In genomic region chr3:152376351-152377183, GRCh38 we compare ENCODE assay signal across 1 cellular context.
TF ChIP-seq lines count a peak whose summit lies in the region.

No MANE protein-coding gene starts in this region.

TF ChIP-seq in K562, 482 proteins besides CTCF, POLR2A, EP300 and RAD21 (continued from another document and continues in another):
- TF ChIP-seq, protein P1, sequence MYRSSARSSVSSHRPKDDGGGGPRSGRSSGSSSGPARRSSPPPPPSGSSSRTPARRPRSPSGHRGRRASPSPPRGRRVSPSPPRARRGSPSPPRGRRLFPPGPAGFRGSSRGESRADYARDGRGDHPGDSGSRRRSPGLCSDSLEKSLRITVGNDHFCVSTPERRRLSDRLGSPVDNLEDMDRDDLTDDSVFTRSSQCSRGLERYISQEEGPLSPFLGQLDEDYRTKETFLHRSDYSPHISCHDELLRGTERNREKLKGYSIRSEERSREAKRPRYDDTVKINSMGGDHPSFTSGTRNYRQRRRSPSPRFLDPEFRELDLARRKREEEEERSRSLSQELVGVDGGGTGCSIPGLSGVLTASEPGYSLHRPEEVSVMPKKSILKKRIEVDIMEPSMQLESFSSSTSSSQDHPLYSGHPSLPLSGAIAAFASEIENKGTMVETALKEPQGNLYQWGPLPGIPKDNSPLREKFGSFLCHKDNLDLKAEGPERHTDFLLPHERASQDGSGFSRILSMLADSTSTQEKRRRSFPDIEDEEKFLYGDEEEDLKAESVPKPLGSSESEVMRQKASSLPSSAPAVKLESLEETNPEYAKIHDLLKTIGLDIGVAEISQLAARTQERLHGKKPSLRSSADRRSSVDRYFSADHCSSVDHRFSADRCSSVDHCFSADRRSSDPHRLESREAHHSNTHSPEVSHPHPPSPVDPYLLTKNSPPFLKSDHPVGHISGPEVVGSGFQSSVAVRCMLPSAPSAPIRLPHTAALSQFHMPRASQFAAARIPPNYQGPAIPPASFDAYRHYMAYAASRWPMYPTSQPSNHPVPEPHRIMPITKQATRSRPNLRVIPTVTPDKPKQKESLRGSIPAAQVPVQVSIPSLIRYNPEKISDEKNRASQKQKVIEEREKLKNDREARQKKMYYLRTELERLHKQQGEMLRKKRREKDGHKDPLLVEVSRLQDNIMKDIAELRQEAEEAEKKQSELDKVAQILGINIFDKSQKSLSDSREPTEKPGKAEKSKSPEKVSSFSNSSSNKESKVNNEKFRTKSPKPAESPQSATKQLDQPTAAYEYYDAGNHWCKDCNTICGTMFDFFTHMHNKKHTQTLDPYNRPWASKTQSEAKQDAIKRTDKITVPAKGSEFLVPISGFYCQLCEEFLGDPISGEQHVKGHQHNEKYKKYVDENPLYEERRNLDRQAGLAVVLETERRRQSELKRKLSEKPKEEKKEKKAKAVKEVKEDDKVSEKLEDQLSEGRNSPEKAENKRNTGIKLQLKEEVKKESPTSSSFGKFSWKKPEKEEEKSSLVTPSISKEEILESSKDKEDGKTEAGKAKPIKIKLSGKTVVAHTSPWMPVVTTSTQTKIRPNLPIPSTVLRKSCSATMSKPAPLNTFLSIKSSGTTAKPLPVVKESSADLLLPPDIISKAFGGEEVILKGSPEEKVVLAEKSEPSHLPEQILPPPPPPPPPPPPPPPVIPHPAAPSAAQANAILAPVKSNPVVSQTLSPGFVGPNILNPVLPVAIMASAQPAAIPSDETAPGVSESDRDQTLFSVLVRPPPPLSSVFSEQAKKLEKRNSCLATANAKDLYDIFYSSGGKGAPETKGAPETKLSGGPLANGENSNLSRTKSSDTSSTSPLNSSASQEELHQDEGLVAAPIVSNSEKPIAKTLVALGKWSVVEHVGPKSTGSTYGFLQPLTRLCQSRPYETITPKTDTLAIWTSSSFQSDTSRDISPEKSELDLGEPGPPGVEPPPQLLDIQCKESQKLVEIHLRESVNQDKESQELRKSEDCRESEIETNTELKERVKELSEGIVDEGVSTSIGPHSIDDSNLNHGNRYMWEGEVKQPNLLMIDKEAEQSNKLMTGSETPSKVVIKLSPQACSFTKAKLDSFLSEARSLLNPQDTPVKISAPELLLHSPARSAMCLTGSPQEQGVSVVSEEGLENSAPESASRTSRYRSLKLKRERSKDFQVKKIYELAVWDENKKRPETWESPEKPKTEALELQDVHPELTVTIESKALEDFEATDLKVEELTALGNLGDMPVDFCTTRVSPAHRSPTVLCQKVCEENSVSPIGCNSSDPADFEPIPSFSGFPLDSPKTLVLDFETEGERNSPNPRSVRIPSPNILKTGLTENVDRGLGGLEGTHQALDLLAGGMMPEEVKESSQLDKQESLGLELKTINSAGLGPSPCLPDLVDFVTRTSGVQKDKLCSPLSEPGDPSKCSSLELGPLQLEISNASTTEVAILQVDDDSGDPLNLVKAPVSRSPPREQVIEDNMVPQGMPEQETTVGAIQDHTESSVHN (IDR thresholded peaks at IDR 0.05; ENCODE audit: borderline replicate concordance in 1 of 2, low read depth in 1 of 2), result peak in 1 of 2 experiments; percentile 63; a peak in 1 of 4 replicates
- TF ChIP-seq TAL1 (IDR thresholded peaks at IDR 0.05), result no peak
- TF ChIP-seq GABPB2 (CRISPR knock-in tag; conservative IDR thresholded peaks at IDR 0.05), result no peak
- TF ChIP-seq NFIC (IDR thresholded peaks at IDR 0.05), result peak; percentile 70
- no peak for TF ChIP-seq CBFA2T3 (IDR thresholded peaks at IDR 0.05)
- TF ChIP-seq MECOM (CRISPR knock-in tag; IDR thresholded peaks at IDR 0.05), result no peak
- TF ChIP-seq TRIM28 (IDR thresholded peaks at IDR 0.05), result no peak
- TF ChIP-seq MAFK (IDR thresholded peaks at IDR 0.05; ENCODE audit: low read length), result 0 out of 2 replicates have a peak, but pooled peaks have one; percentile 2
- no peak for TF ChIP-seq ZNF77 (CRISPR knock-in tag; IDR thresholded peaks at IDR 0.05)
- no peak for TF ChIP-seq CGGBP1 (CRISPR knock-in tag; IDR thresholded peaks at IDR 0.05)
- TF ChIP-seq, protein P2, sequence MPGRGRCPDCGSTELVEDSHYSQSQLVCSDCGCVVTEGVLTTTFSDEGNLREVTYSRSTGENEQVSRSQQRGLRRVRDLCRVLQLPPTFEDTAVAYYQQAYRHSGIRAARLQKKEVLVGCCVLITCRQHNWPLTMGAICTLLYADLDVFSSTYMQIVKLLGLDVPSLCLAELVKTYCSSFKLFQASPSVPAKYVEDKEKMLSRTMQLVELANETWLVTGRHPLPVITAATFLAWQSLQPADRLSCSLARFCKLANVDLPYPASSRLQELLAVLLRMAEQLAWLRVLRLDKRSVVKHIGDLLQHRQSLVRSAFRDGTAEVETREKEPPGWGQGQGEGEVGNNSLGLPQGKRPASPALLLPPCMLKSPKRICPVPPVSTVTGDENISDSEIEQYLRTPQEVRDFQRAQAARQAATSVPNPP (IDR thresholded peaks at IDR 0.05; ENCODE audit: borderline replicate concordance, insufficient read depth, insufficient read length), result no peak
- TF ChIP-seq VEZF1 (CRISPR knock-in tag; IDR thresholded peaks at IDR 0.05), result no peak
- TF ChIP-seq PATZ1 (CRISPR knock-in tag; IDR thresholded peaks at IDR 0.05; ENCODE audit: borderline replicate concordance), result no peak
- no peak for TF ChIP-seq DNMT1 (IDR thresholded peaks at IDR 0.05)
- TF ChIP-seq, protein P3, sequence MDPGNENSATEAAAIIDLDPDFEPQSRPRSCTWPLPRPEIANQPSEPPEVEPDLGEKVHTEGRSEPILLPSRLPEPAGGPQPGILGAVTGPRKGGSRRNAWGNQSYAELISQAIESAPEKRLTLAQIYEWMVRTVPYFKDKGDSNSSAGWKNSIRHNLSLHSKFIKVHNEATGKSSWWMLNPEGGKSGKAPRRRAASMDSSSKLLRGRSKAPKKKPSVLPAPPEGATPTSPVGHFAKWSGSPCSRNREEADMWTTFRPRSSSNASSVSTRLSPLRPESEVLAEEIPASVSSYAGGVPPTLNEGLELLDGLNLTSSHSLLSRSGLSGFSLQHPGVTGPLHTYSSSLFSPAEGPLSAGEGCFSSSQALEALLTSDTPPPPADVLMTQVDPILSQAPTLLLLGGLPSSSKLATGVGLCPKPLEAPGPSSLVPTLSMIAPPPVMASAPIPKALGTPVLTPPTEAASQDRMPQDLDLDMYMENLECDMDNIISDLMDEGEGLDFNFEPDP (CRISPR knock-in tag; IDR thresholded peaks at IDR 0.05), result no peak
- no peak for TF ChIP-seq GATAD2A (IDR thresholded peaks at IDR 0.05)
- peak; percentile 99 for TF ChIP-seq SPI1 (IDR thresholded peaks at IDR 0.05; ENCODE audit: borderline replicate concordance, low read depth, low read length)
- TF ChIP-seq MNT (conservative IDR thresholded peaks at IDR 0.05), result peak; percentile 24 to 68; a peak in 2 of 4 replicates
- no peak for TF ChIP-seq BDP1 (IDR thresholded peaks at IDR 0.05; ENCODE audit: insufficient read depth, insufficient read length)
- TF ChIP-seq SMARCA4 (IDR thresholded peaks at IDR 0.05), result peak; percentile 77
- peak; percentile 93; the same call in 1 of the 2 replicates for TF ChIP-seq SMARCE1 (IDR thresholded peaks at IDR 0.05)
- no peak for TF ChIP-seq HNRNPL (IDR thresholded peaks at IDR 0.05; ENCODE audit: low read depth, low read length)
- no peak for TF ChIP-seq KDM4B (IDR thresholded peaks at IDR 0.05; ENCODE audit: borderline replicate concordance in 2 of 2, low read depth in 1 of 2)
- no peak for TF ChIP-seq ZNF212 (CRISPR knock-in tag; IDR thresholded peaks at IDR 0.05)
- no peak for TF ChIP-seq HOXB6 (CRISPR knock-in tag; IDR thresholded peaks at IDR 0.05; ENCODE audit: borderline replicate concordance)
- no peak for TF ChIP-seq MEF2A (IDR thresholded peaks at IDR 0.05; ENCODE audit: control insufficient read depth, low read depth, low read length)
- TF ChIP-seq, protein P4, sequence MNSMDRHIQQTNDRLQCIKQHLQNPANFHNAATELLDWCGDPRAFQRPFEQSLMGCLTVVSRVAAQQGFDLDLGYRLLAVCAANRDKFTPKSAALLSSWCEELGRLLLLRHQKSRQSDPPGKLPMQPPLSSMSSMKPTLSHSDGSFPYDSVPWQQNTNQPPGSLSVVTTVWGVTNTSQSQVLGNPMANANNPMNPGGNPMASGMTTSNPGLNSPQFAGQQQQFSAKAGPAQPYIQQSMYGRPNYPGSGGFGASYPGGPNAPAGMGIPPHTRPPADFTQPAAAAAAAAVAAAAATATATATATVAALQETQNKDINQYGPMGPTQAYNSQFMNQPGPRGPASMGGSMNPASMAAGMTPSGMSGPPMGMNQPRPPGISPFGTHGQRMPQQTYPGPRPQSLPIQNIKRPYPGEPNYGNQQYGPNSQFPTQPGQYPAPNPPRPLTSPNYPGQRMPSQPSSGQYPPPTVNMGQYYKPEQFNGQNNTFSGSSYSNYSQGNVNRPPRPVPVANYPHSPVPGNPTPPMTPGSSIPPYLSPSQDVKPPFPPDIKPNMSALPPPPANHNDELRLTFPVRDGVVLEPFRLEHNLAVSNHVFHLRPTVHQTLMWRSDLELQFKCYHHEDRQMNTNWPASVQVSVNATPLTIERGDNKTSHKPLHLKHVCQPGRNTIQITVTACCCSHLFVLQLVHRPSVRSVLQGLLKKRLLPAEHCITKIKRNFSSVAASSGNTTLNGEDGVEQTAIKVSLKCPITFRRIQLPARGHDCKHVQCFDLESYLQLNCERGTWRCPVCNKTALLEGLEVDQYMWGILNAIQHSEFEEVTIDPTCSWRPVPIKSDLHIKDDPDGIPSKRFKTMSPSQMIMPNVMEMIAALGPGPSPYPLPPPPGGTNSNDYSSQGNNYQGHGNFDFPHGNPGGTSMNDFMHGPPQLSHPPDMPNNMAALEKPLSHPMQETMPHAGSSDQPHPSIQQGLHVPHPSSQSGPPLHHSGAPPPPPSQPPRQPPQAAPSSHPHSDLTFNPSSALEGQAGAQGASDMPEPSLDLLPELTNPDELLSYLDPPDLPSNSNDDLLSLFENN (IDR thresholded peaks at IDR 0.05; ENCODE audit: low read depth in 2 of 2, low read length in 2 of 2), result no peak
- TF ChIP-seq, protein P5, sequence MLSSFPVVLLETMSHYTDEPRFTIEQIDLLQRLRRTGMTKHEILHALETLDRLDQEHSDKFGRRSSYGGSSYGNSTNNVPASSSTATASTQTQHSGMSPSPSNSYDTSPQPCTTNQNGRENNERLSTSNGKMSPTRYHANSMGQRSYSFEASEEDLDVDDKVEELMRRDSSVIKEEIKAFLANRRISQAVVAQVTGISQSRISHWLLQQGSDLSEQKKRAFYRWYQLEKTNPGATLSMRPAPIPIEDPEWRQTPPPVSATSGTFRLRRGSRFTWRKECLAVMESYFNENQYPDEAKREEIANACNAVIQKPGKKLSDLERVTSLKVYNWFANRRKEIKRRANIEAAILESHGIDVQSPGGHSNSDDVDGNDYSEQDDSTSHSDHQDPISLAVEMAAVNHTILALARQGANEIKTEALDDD (IDR thresholded peaks at IDR 0.05), result no peak
- peak; percentile 68; the same call in 1 of the 2 replicates for TF ChIP-seq ZEB2 (IDR thresholded peaks at IDR 0.05)
- TF ChIP-seq PKNOX1 (IDR thresholded peaks at IDR 0.05), result peak; percentile 41; the same call in 1 of the 2 replicates
- no peak for TF ChIP-seq RBBP5 (IDR thresholded peaks at IDR 0.05; ENCODE audit: borderline replicate concordance, insufficient read depth, low read length, poor library complexity, severe bottlenecking)
- no peak for TF ChIP-seq POLR2AphosphoS5 (IDR thresholded peaks at IDR 0.05; ENCODE audit: control insufficient read depth, insufficient read depth, low read depth, low read length)
- TF ChIP-seq CREM (IDR thresholded peaks at IDR 0.05; ENCODE audit: low read depth), result peak; percentile 29; the same call in 1 of the 2 replicates
- TF ChIP-seq MEF2D (tag; conservative IDR thresholded peaks at IDR 0.05; ENCODE audit: low read depth), result no peak; the same call in 1 of the 2 replicates
- TF ChIP-seq MTA1 (IDR thresholded peaks at IDR 0.05; ENCODE audit: borderline replicate concordance), result peak; percentile 79; the same call in 1 of the 2 replicates
